Comparison of ENCODE assay signal across 22 cellular contexts in genomic region chr4:156312261-156312847, GRCh38.
DNase-seq lines count a peak whose midpoint lies in the region; ATAC-seq, FAIRE-seq and TF ChIP-seq lines count a peak whose summit lies in the region.
"Had no signal": no experiment of that assay in that cellular context is flagged by ENCODE, and none has a peak within 500 bp of the region (broad histone marks: within the 10 kb centered on the region; RNA-seq: fewer than 3 reads in every experiment).

No MANE protein-coding gene starts in this region.

- H3K27ac ChIP-seq in GM23248 = no peak overlapping the region
- H3K27ac ChIP-seq: BLaER1, skin epidermis, tibial artery had no signal

- no peaks in the 10 kb centered on the region for H3K27me3 ChIP-seq in GM23248 (replicated peaks; ENCODE audit: insufficient read depth)
- H3K27me3 ChIP-seq: BLaER1, tibial artery had no signal

- H3K9me2 ChIP-seq in GM23248 (ENCODE audit: insufficient read depth) = no peaks in the 10 kb centered on the region

- no peak for ATAC-seq in HG02840 (IDR thresholded peaks at IDR 0.05; ENCODE audit: low FRiP score, unreplicated experiment)
- ATAC-seq in HG02759 (IDR thresholded peaks at IDR 0.05; ENCODE audit: unreplicated experiment) = no peak
- ATAC-seq: activated CD4-positive, alpha-beta T cell treated with anti-CD3 and anti-CD28 coated beads for 36 hours; esophagus mucosa; K562; left colon had no signal

- H3K4me2 ChIP-seq in GM23248 (ENCODE audit: unreplicated experiment) = peak overlapping the region; percentile 38
- H3K4me2 ChIP-seq: BLaER1 had no signal

- TF ChIP-seq CTCF in choroid plexus epithelial cell (conservative IDR thresholded peaks at IDR 0.05; ENCODE audit: low read depth, low read length) = no peak

- H3K9me3 ChIP-seq in GM23248 (ENCODE audit: low read depth) = no peaks in the 10 kb centered on the region

- DNase-seq in GM23248 (peak; percentile 14), NCI-H2227 treated with DMSO at 0.1 percent for 48 hours (lab: John Stamatoyannopoulos, UW) (peak; percentile 12), choroid plexus epithelial cell (ENCODE audit: low read depth) (peak; percentile 68), renal cortical epithelial cell (ENCODE audit: low read depth) (peak; percentile 52), GM12891 (ENCODE audit: insufficient read length, low spot score) (no peak)
- DNase-seq in activated CD4-positive, alpha-beta T cell treated with anti-CD3 and anti-CD28 coated beads for 1 hour = no peak
- DNase-seq: activated CD4-positive, alpha-beta T cell treated with anti-CD3 and anti-CD28 coated beads for 36 hours; activated CD8-positive, alpha-beta memory T cell treated with anti-CD3 and anti-CD28 coated beads, Interleukin-2, amount 50 U/mL, for 4 hours; activated gamma-delta T cell treated with Interleukin-2 at 50 U/mL for 16 hours; aorta; DMS 273 treated with DMSO at 0.1 percent for 48 hours; HCEC 1CT; left colon; NCI-H1436; SHP77; tibial artery had no signal

- H3K9ac ChIP-seq in GM23248 = no peak overlapping the region
- H3K9ac ChIP-seq: BLaER1 had no signal

- H2AFZ ChIP-seq in GM23248 = peak overlapping the region; percentile 30

- no peaks in the 10 kb centered on the region for H4K20me1 ChIP-seq in GM23248 (ENCODE audit: insufficient read depth)
- H4K20me1 ChIP-seq: BLaER1 had no signal

- H3K4me1 ChIP-seq in GM23248 (ENCODE audit: insufficient read depth) = peaks cover 8% of the 10 kb centered on the region; the same call in 1 of the 2 replicates
- H3K4me1 ChIP-seq: BLaER1 had no signal

- FAIRE-seq in GM12891 (lab: Jason Lieb, UNC) = no peak
- FAIRE-seq: K562 had no signal

- H3K36me3 ChIP-seq in GM23248 (ENCODE audit: low read depth) = no peaks in the 10 kb centered on the region
- H3K36me3 ChIP-seq: BLaER1, tibial artery had no signal

- peak overlapping the region; percentile 28; the same call in 1 of the 2 replicates for H3K4me3 ChIP-seq in GM23248
- H3K4me3 ChIP-seq in choroid plexus epithelial cell (ENCODE audit: low read depth, low read length) = peak overlapping the region; percentile 23
- H3K4me3 ChIP-seq: BLaER1, K562, skin epidermis, tibial artery had no signal

- H3F3A ChIP-seq in GM23248 (ENCODE audit: insufficient read depth) = no peaks in the 10 kb centered on the region

- WGBS in GM23248 (ENCODE audit: low coverage in 1 of 2, low lambda C conversion rate in 2 of 2, missing lambda C conversion rate in 2 of 2), 2 experiments = 29 to 37% methylated on average over 3 of the region's 3 CpGs

- in situ Hi-C loops in GM23248 (cut with MboI) = no loop called here

- no peaks in the 10 kb centered on the region for H3K79me2 ChIP-seq in GM23248 (ENCODE audit: insufficient read depth)

- TF ChIP-seq POLR2A in GM12891 (IDR thresholded peaks at IDR 0.05; ENCODE audit: low read depth, low read length) = no peak

TF ChIP-seq in GM12891, 5 proteins besides CTCF, POLR2A, EP300 and RAD21:
- no peak for TF ChIP-seq SPI1 (IDR thresholded peaks at IDR 0.05; ENCODE audit: low read depth, low read length)
- no peak for TF ChIP-seq PAX5 (IDR thresholded peaks at IDR 0.05; ENCODE audit: insufficient read depth, low read length, severe bottlenecking)
- no peak for TF ChIP-seq POLR2AphosphoS5 (IDR thresholded peaks at IDR 0.05; ENCODE audit: low read depth, low read length)
- TF ChIP-seq POU2F2 (IDR thresholded peaks at IDR 0.05; ENCODE audit: low read depth, low read length) = no peak
- no peak for TF ChIP-seq TAF1 (IDR thresholded peaks at IDR 0.05; ENCODE audit: low read depth, low read length)
TF ChIP-seq in GM12891: peak in this region for 0.

Comparison
In these comparisons a context has a peak if more than half of its experiments do, and no peak if none do; other contexts are left out.
1. DNase-seq: peak in GM23248 (single experiment), NCI-H2227 treated with DMSO at 0.1 percent for 48 hours (single experiment), choroid plexus epithelial cell (single experiment) and renal cortical epithelial cell (single experiment); none in activated CD4-positive, alpha-beta T cell treated with anti-CD3 and anti-CD28 coated beads for 1 hour (single experiment) and GM12891 (single experiment).